In the genomic region with DNA sequence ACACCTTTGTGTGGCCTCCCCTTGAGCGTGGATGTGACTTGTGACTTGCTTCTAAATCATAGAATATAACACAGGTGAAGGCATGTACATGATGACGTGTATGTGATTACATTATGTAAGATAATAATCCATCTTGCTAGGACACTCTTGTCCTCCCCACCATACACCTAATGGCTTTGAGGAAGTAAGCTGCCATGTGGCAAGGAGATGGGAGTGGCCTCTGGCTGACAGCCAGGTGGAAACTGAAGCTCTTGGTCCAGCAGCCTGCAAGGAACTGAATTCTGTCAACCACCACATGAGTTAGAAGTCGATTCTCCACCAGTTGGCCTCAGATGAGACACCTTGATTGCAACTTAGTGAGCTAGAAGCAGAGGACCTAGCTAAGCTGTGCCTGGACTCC, we compare ENCODE assay signal across 21 cellular contexts.
A peak's percentile ranks its signal among the peaks of the same experiment; 100 is the strongest.
DNase-seq lines count a peak whose midpoint lies in the region; ATAC-seq and TF ChIP-seq lines count a peak whose summit lies in the region.
"Had no signal": no experiment of that assay in that cellular context is flagged by ENCODE, and none has a peak within 500 bp of the region (broad histone marks: within the 10 kb centered on the region; RNA-seq: fewer than 3 reads in every experiment).

No MANE protein-coding gene starts in this region.

- H3K4me3 Mint-ChIP-seq in activated CD4-positive, alpha-beta T cell treated with anti-CD3 and anti-CD28 coated beads, Interleukin-2, amount 10 ng/mL, durations not matched to agents 24 days and 14 days, result no peak overlapping the region
- H3K4me3 Mint-ChIP-seq in CD4-positive, alpha-beta T cell, result no peak overlapping the region
- H3K4me3 Mint-ChIP-seq: activated naive CD8-positive, alpha-beta T cell; IgD-negative memory B cell; T-helper 17 cell had no signal

- H3K27ac ChIP-seq in PC-9 (no peak overlapping the region), upper lobe of right lung (no peak overlapping the region)
- no peak overlapping the region for H3K27ac ChIP-seq in CD4-positive, alpha-beta T cell (ENCODE audit: low read depth, low read length)
- H3K27ac ChIP-seq: left ventricle myocardium inferior had no signal

- CTCF ChIA-PET in PC-9 (lab: Charles Lee), result interaction anchor here (1.1 kb wide), 1 partner anchor 19 kb away, joined by 5 read pairs; no protein-coding TSS in a partner anchor
- CTCF ChIA-PET in CD4-positive, alpha-beta T cell (lab: Charles Lee), result interaction anchor here (1.9 kb wide), 1 partner anchor 8 kb away, joined by 4 read pairs; no protein-coding TSS in a partner anchor

- H3K4me1 ChIP-seq in PC-9 (replicated peaks; ENCODE audit: insufficient read depth), result no peaks in the 10 kb centered on the region
- H3K4me1 ChIP-seq in upper lobe of right lung, result no peaks in the 10 kb centered on the region
- H3K4me1 ChIP-seq: left ventricle myocardium inferior had no signal

- no peaks in the 10 kb centered on the region for H4K20me1 ChIP-seq in PC-9 (ENCODE audit: insufficient read depth)

- TF ChIP-seq CTCF in PC-9 (conservative IDR thresholded peaks at IDR 0.05) (no peak), upper lobe of right lung (IDR thresholded peaks at IDR 0.05) (no peak)
- no peak for TF ChIP-seq CTCF in CD4-positive, alpha-beta T cell (IDR thresholded peaks at IDR 0.05)

- no TSS peak for BruUV-seq in PC-9 (replicated peaks; lab: Mats Ljungman, UMichigan)

- no peak overlapping the region for H3K27ac Mint-ChIP-seq in activated CD4-positive, alpha-beta T cell treated with anti-CD3 and anti-CD28 coated beads, Interleukin-2, amount 10 ng/mL, durations not matched to agents 24 days and 14 days
- H3K27ac Mint-ChIP-seq in CD4-positive, alpha-beta T cell, result no peak overlapping the region
- H3K27ac Mint-ChIP-seq: activated naive CD8-positive, alpha-beta T cell; IgD-negative memory B cell; T-helper 17 cell had no signal

- H3K36me3 Mint-ChIP-seq in activated CD4-positive, alpha-beta T cell treated with anti-CD3 and anti-CD28 coated beads, Interleukin-2, amount 10 ng/mL, durations not matched to agents 24 days and 14 days (ENCODE audit: low read depth), result no peaks in the 10 kb centered on the region
- peaks cover 5% of the 10 kb centered on the region for H3K36me3 Mint-ChIP-seq in CD4-positive, alpha-beta T cell (ENCODE audit: low read depth)
- H3K36me3 Mint-ChIP-seq: IgD-negative memory B cell had no signal

- no peak overlapping the region for H3K4me2 ChIP-seq in PC-9

- peaks cover 12% of the 10 kb centered on the region for H3K9me3 Mint-ChIP-seq in activated CD4-positive, alpha-beta T cell treated with anti-CD3 and anti-CD28 coated beads, Interleukin-2, amount 10 ng/mL, durations not matched to agents 24 days and 14 days
- H3K9me3 Mint-ChIP-seq in CD4-positive, alpha-beta T cell, result peaks cover 16% of the 10 kb centered on the region

- H3K79me2 ChIP-seq in PC-9 (ENCODE audit: low read depth), result no peaks in the 10 kb centered on the region

- H3K4me1 Mint-ChIP-seq in activated CD4-positive, alpha-beta T cell treated with anti-CD3 and anti-CD28 coated beads, Interleukin-2, amount 10 ng/mL, durations not matched to agents 24 days and 14 days, result no peaks in the 10 kb centered on the region
- H3K4me1 Mint-ChIP-seq in CD4-positive, alpha-beta T cell (ENCODE audit: low read depth), result no peaks in the 10 kb centered on the region
- H3K4me1 Mint-ChIP-seq: T-helper 17 cell had no signal

- no peaks in the 10 kb centered on the region for H3K27me3 Mint-ChIP-seq in activated CD4-positive, alpha-beta T cell treated with anti-CD3 and anti-CD28 coated beads, Interleukin-2, amount 10 ng/mL, durations not matched to agents 24 days and 14 days
- peaks cover 12% of the 10 kb centered on the region for H3K27me3 Mint-ChIP-seq in CD4-positive, alpha-beta T cell
- H3K27me3 Mint-ChIP-seq: IgD-negative memory B cell had no signal

- no peaks in the 10 kb centered on the region for H3K27me3 ChIP-seq in PC-9 (ENCODE audit: insufficient read depth, low read depth)
- H3K27me3 ChIP-seq in upper lobe of right lung, result no peaks in the 10 kb centered on the region
- H3K27me3 ChIP-seq in CD4-positive, alpha-beta T cell (ENCODE audit: control insufficient read depth, insufficient read depth, low read length), result no peaks in the 10 kb centered on the region

- H2AFZ ChIP-seq in PC-9, result no peak overlapping the region

- POLR2A ChIA-PET in PC-9 (lab: Charles Lee; ENCODE audit: unreplicated experiment), result interaction anchor here (0.6 kb wide), 3 partner anchors 62 to 99 kb away, joined by 3 to 8 read pairs (median 5); no protein-coding TSS in a partner anchor
- POLR2A ChIA-PET in CD4-positive, alpha-beta T cell (lab: Charles Lee), result no interaction called here

- peak; percentile 39 for ATAC-seq in upper lobe of right lung
- ATAC-seq in CD4-positive, alpha-beta T cell (ENCODE audit: poor library complexity), result no peak
- ATAC-seq: activated CD4-positive, CD25-positive, alpha-beta regulatory T cell treated with anti-CD3 and anti-CD28 coated beads, Interleukin-2, amount 50 U/mL, for 24 hours; HCT116; T-helper 17 cell had no signal

- H3F3A ChIP-seq in PC-9 (ENCODE audit: insufficient read depth, low read depth), result no peaks in the 10 kb centered on the region; the same call in 1 of the 2 replicates

- intact Hi-C loops in activated CD4-positive, alpha-beta T cell treated with anti-CD3 and anti-CD28 coated beads, Interleukin-2, amount 10 ng/mL, durations not matched to agents 24 days and 14 days (cut with micrococcal nuclease), result no loop called here
- intact Hi-C loops in PC-9 (cut with micrococcal nuclease; ENCODE audit: unreplicated experiment) (no loop called here), upper lobe of right lung (cut with DNase I) (no loop called here)
- intact Hi-C loops in CD4-positive, alpha-beta T cell (cut with DNase I, micrococcal nuclease), result no loop called here

- H3K36me3 ChIP-seq in PC-9 (ENCODE audit: low read depth) (no peaks in the 10 kb centered on the region), upper lobe of right lung (no peaks in the 10 kb centered on the region)
- H3K36me3 ChIP-seq: left ventricle myocardium inferior had no signal

- peak; percentile 45 for DNase-seq in activated CD4-positive, alpha-beta T cell treated with anti-CD3 and anti-CD28 coated beads, Interleukin-2, amount 10 ng/mL, durations not matched to agents 24 days and 14 days
- no peak for DNase-seq in activated CD4-positive, alpha-beta T cell treated with anti-CD3 and anti-CD28 coated beads for 48 hours
- peak; percentile 55 to 58 for DNase-seq in PC-9
- DNase-seq in kidney tubule cell (ENCODE audit: low spot score), result peak; percentile 9
- no peak for DNase-seq in upper lobe of right lung
- DNase-seq in hepatic stellate cell (ENCODE audit: low spot score), result no peak
- no peak for DNase-seq in CD4-positive, alpha-beta T cell
- no peak for DNase-seq in DMS114 treated with DMSO at 0.1 percent for 48 hours (lab: John Stamatoyannopoulos, UW; ENCODE audit: unreplicated experiment)
- DNase-seq: activated CD8-positive, alpha-beta memory T cell treated with anti-CD3 and anti-CD28 coated beads for 24 hours; left ventricle myocardium inferior; NCI-H1417 treated with DMSO at 0.1 percent for 48 hours; NCI-H226; NK-92 treated with Interleukin-12 subunit alpha and Interleukin-12 subunit beta, amount 100 ng/mL, for 24 hours; retina; SHP77; substantia nigra; T-helper 17 cell had no signal

- H3K9me3 ChIP-seq in PC-9 (ENCODE audit: insufficient read depth, low read depth) (peaks cover 13% of the 10 kb centered on the region; the same call in 1 of the 2 replicates), upper lobe of right lung (peaks cover 6% of the 10 kb centered on the region)
- peaks cover 20% of the 10 kb centered on the region for H3K9me3 ChIP-seq in CD4-positive, alpha-beta T cell (ENCODE audit: control insufficient read depth, low read length)

- no peaks in the 10 kb centered on the region for H3K9me2 ChIP-seq in PC-9 (ENCODE audit: insufficient read depth)

- H3K4me3 ChIP-seq in PC-9 (no peak overlapping the region), upper lobe of right lung (no peak overlapping the region)
- H3K4me3 ChIP-seq: left ventricle myocardium inferior had no signal

Comparison
In these comparisons a context has a peak if more than half of its experiments do, and no peak if none do; other contexts are left out.
1. DNase-seq: peak in activated CD4-positive, alpha-beta T cell treated with anti-CD3 and anti-CD28 coated beads, Interleukin-2, amount 10 ng/mL, durations not matched to agents 24 days and 14 days (single experiment), PC-9 (2 of 2) and kidney tubule cell (single experiment); none in activated CD4-positive, alpha-beta T cell treated with anti-CD3 and anti-CD28 coated beads for 48 hours (single experiment), upper lobe of right lung (single experiment), hepatic stellate cell (single experiment), CD4-positive, alpha-beta T cell (0 of 10) and DMS114 treated with DMSO at 0.1 percent for 48 hours (single experiment).